ENCODE assay signal across 24 cellular contexts in genomic region chr3:24201301-24201700, GRCh38.
DNase-seq lines count a peak whose midpoint lies in the region; ATAC-seq, FAIRE-seq and TF ChIP-seq lines count a peak whose summit lies in the region.
"Had no signal": no experiment of that assay in that cellular context is flagged by ENCODE, and none has a peak within 500 bp of the region (broad histone marks: within the 10 kb centered on the region; RNA-seq: fewer than 3 reads in every experiment).

No MANE protein-coding gene starts in this region.

- H3K27ac ChIP-seq in WERI-Rb-1 (peak overlapping the region; percentile 77; the same call in 1 of the 2 replicates), gastroesophageal sphincter (no peak overlapping the region), upper lobe of left lung (no peak overlapping the region)
- H3K27ac ChIP-seq: C4-2B had no signal

- TF ChIP-seq EP300 in gastroesophageal sphincter (IDR thresholded peaks at IDR 0.05), result no peak
- no peak for TF ChIP-seq EP300 in upper lobe of left lung (IDR thresholded peaks at IDR 0.05)

- H3K36me3 ChIP-seq in WERI-Rb-1 (peaks cover 6% of the 10 kb centered on the region), gastroesophageal sphincter (no peaks in the 10 kb centered on the region), upper lobe of left lung (no peaks in the 10 kb centered on the region)

- WGBS in gastroesophageal sphincter (ENCODE audit: low coverage in 1 of 2), 2 donors, result 83% methylated on average over 1 of the region's 1 CpG; no CpG with 5 or more reads in 1 of the 2 donors
- WGBS in upper lobe of left lung, 2 donors, result 83% methylated on average over 1 of the region's 1 CpG; no CpG with 5 or more reads in 1 of the 2 donors

- no peak for TF ChIP-seq POLR2A in gastroesophageal sphincter (IDR thresholded peaks at IDR 0.05)
- no peak for TF ChIP-seq POLR2A in upper lobe of left lung (IDR thresholded peaks at IDR 0.05)

- H3K27me3 ChIP-seq in WERI-Rb-1 (ENCODE audit: insufficient read depth, low read depth, severe bottlenecking) (no peaks in the 10 kb centered on the region), gastroesophageal sphincter (no peaks in the 10 kb centered on the region), upper lobe of left lung (no peaks in the 10 kb centered on the region)

- TF ChIP-seq CTCF in D721Med (IDR thresholded peaks at IDR 0.05; ENCODE audit: insufficient read depth, missing control alignments), result no peak
- TF ChIP-seq CTCF in WERI-Rb-1 (IDR thresholded peaks at IDR 0.05; ENCODE audit: low read depth, low read length), result no peak
- TF ChIP-seq CTCF in fibroblast of villous mesenchyme (IDR thresholded peaks at IDR 0.05; ENCODE audit: insufficient read depth, low read depth, low read length), result no peak
- TF ChIP-seq CTCF in gastroesophageal sphincter (IDR thresholded peaks at IDR 0.05), result no peak
- no peak for TF ChIP-seq CTCF in upper lobe of left lung (IDR thresholded peaks at IDR 0.05)

- ATAC-seq in gastroesophageal sphincter, result no peak
- no peak for ATAC-seq in upper lobe of left lung (ENCODE audit: low FRiP score in 2 of 2)
- ATAC-seq: GM12878, GM23338, HCT116 had no signal

- H3K4me1 ChIP-seq in gastroesophageal sphincter (no peaks in the 10 kb centered on the region), upper lobe of left lung (no peaks in the 10 kb centered on the region)

- H3K9me3 ChIP-seq in WERI-Rb-1 (ENCODE audit: severe bottlenecking) (peaks cover 14% of the 10 kb centered on the region), gastroesophageal sphincter (peaks cover 0 to 4% (median 0%) of the 10 kb centered on the region in 3 donors), upper lobe of left lung (no peaks in the 10 kb centered on the region)

- H3K4me3 ChIP-seq in WERI-Rb-1 (ENCODE audit: low read depth, low read length) (no peak overlapping the region), fibroblast of villous mesenchyme (ENCODE audit: low read depth, low read length) (no peak overlapping the region), gastroesophageal sphincter (no peak overlapping the region), upper lobe of left lung (no peak overlapping the region)
- H3K4me3 ChIP-seq: GM12878, GM23338 had no signal

- FAIRE-seq in D721Med (lab: Jason Lieb, UNC), result peak; percentile 46
- FAIRE-seq: GM12878 had no signal

- no peak for DNase-seq in D721Med (ENCODE audit: insufficient read length, low spot score)
- DNase-seq in H4 (ENCODE audit: low spot score), result peak; percentile 3
- DNase-seq in WERI-Rb-1, result no peak
- peak; percentile 23 for DNase-seq in fibroblast of villous mesenchyme (ENCODE audit: low read depth)
- DNase-seq in upper lobe of left lung, result no peak
- no peak for DNase-seq in NCI-H2081 (lab: John Stamatoyannopoulos, UW)
- no peak for DNase-seq in HuH-7.5 (ENCODE audit: low spot score)
- DNase-seq: CD8-positive, alpha-beta memory T cell; DMS53; KG1; NCI-H1105 treated with DMSO at 0.1 percent for 48 hours; NCI-H2029 treated with DMSO at 0.1 percent for 48 hours; NCI-H2171; NCI-H345; NCI-H524; NCI-H82; OCI-M1; RPMI8226; SHP77 had no signal

Comparison
In these comparisons a context has a peak if more than half of its experiments do, and no peak if none do; other contexts are left out.
1. DNase-seq: peak in H4 (single experiment) and fibroblast of villous mesenchyme (single experiment); none in D721Med (single experiment), WERI-Rb-1 (single experiment), upper lobe of left lung (0 of 2), NCI-H2081 (0 of 2) and HuH-7.5 (single experiment).